18 cellular contexts compared by ENCODE assay signal in genomic region chr3:125359700-125360099, GRCh38. TPM values are rescaled to one million over a fixed set of nuclear protein-coding genes. Genes with fewer than 3 reads are reported as not detected.
A peak's percentile ranks its signal among the peaks of the same experiment; 100 is the strongest.
DNase-seq lines count a peak whose midpoint lies in the region; ATAC-seq and TF ChIP-seq lines count a peak whose summit lies in the region.
"Had no signal": no experiment of that assay in that cellular context is flagged by ENCODE, and none has a peak within 500 bp of the region (broad histone marks: within the 10 kb centered on the region; RNA-seq: fewer than 3 reads in every experiment).

No MANE protein-coding gene starts in this region.

- no peaks in the 10 kb centered on the region for H3K27me3 Mint-ChIP-seq in CD4-positive, alpha-beta T cell

- peak overlapping the region; percentile 65 for H3K4me3 Mint-ChIP-seq in CD4-positive, alpha-beta T cell
- H3K4me3 Mint-ChIP-seq: activated naive CD4-positive, alpha-beta T cell treated with anti-CD3 and anti-CD28 coated beads for 36 hours had no signal

- no peaks in the 10 kb centered on the region for H3K36me3 ChIP-seq in endocrine pancreas (ENCODE audit: control insufficient read depth, insufficient read depth, low read length)
- H3K36me3 ChIP-seq in tibial artery = no peaks in the 10 kb centered on the region
- H3K36me3 ChIP-seq: transverse colon had no signal

- no peak for TF ChIP-seq CTCF in CD4-positive, alpha-beta T cell (IDR thresholded peaks at IDR 0.05)
- TF ChIP-seq CTCF in tibial artery (IDR thresholded peaks at IDR 0.05) = no peak

- H3K4me1 Mint-ChIP-seq in CD4-positive, alpha-beta T cell (ENCODE audit: low read depth) = peaks cover 84% of the 10 kb centered on the region

- no peaks in the 10 kb centered on the region for H3K9me3 ChIP-seq in CD4-positive, alpha-beta T cell (ENCODE audit: control insufficient read depth, low read length)
- H3K9me3 ChIP-seq in endocrine pancreas (ENCODE audit: control insufficient read depth, low read length) (no peaks in the 10 kb centered on the region), tibial artery (no peaks in the 10 kb centered on the region)
- H3K9me3 ChIP-seq: transverse colon had no signal

- CTCF ChIA-PET in CD4-positive, alpha-beta T cell (lab: Charles Lee) = interaction anchor here (1.4 kb wide), 1 partner anchor 10 kb away, joined by 4 read pairs; no protein-coding TSS in a partner anchor

- DNase-seq in DMS 273 (lab: John Stamatoyannopoulos, UW; ENCODE audit: unreplicated experiment) (peak; percentile 39), DMS 273 treated with DMSO at 0.1 percent for 48 hours (lab: John Stamatoyannopoulos, UW) (no peak), NCI-H1694 treated with DMSO at 0.1 percent for 48 hours (lab: John Stamatoyannopoulos, UW) (peak; percentile 32), NCI-H510A treated with DMSO at 0.1 percent for 48 hours (lab: John Stamatoyannopoulos, UW) (no peak), tibial artery (no peak)
- no peak for DNase-seq in CD4-positive, alpha-beta T cell
- DNase-seq in activated effector memory CD4-positive, alpha-beta T cell treated with anti-CD3 and anti-CD28 coated beads, Interleukin-2, amount 50 U/mL, for 16 hours = no peak
- DNase-seq: 8988T; activated naive CD4-positive, alpha-beta T cell treated with anti-CD3 and anti-CD28 coated beads for 36 hours; mesendoderm; NCI-H1048; NCI-H446 treated with DMSO at 0.1 percent for 48 hours; retina; SIG-M5; stimulated activated CD4-positive, alpha-beta T cell treated with anti-CD3 and anti-CD28 coated beads, Interleukin-15, amount 100 ng/mL, for 24 hours; stimulated activated naive CD4-positive, alpha-beta T cell; transverse colon had no signal

- no peaks in the 10 kb centered on the region for H3K9me3 Mint-ChIP-seq in CD4-positive, alpha-beta T cell
- H3K9me3 Mint-ChIP-seq: activated naive CD4-positive, alpha-beta T cell treated with anti-CD3 and anti-CD28 coated beads for 36 hours had no signal

- H3K4me3 ChIP-seq in endocrine pancreas (ENCODE audit: control insufficient read depth, insufficient read depth, low read length) (peak overlapping the region; percentile 32), tibial artery (no peak overlapping the region)
- H3K4me3 ChIP-seq: transverse colon had no signal

- no peaks in the 10 kb centered on the region for H3K27me3 ChIP-seq in CD4-positive, alpha-beta T cell (ENCODE audit: control insufficient read depth, insufficient read depth, low read length)
- no peaks in the 10 kb centered on the region for H3K27me3 ChIP-seq in endocrine pancreas (ENCODE audit: control insufficient read depth, insufficient read depth, low read length)
- no peaks in the 10 kb centered on the region for H3K27me3 ChIP-seq in tibial artery
- H3K27me3 ChIP-seq: transverse colon had no signal

- POLR2A ChIA-PET in CD4-positive, alpha-beta T cell (lab: Charles Lee) = interaction anchor here (1.0 kb wide), 1 partner anchor 10 kb away, joined by 3 read pairs; no protein-coding TSS in a partner anchor

- H3K4me1 ChIP-seq in endocrine pancreas (ENCODE audit: control insufficient read depth, insufficient read depth, low read length) = no peaks in the 10 kb centered on the region
- H3K4me1 ChIP-seq in tibial artery = peaks cover 0 to 36% (median 20%) of the 10 kb centered on the region in 4 donors

- intact Hi-C loops in CD4-positive, alpha-beta T cell (cut with DNase I, micrococcal nuclease) = loop anchor here in 1 of 2 experiments (5.0 kb wide), 1 partner anchor 47 kb away; no protein-coding TSS in a partner anchor
- intact Hi-C loops in tibial artery (cut with DNase I; ENCODE audit: low total_unique reads) = no loop called here

- H3K27ac ChIP-seq in CD4-positive, alpha-beta T cell (ENCODE audit: low read depth, low read length) = peak overlapping the region; percentile 10
- no peak overlapping the region for H3K27ac ChIP-seq in tibial artery
- H3K27ac ChIP-seq: transverse colon had no signal

- no peak for ATAC-seq in CD4-positive, alpha-beta T cell (ENCODE audit: poor library complexity)

- peak overlapping the region; percentile 75 for H3K27ac Mint-ChIP-seq in CD4-positive, alpha-beta T cell

- H3K9ac ChIP-seq in endocrine pancreas (ENCODE audit: control insufficient read depth, insufficient read depth, low read length) = no peak overlapping the region

- peaks cover 5% of the 10 kb centered on the region for H3K36me3 Mint-ChIP-seq in CD4-positive, alpha-beta T cell (ENCODE audit: low read depth)

RNA-seq across cellular contexts. Expression of gene ZNF148, which starts 15.4 kb away (rescaled TPM):
- 10 to 100 TPM; 30.9 to 34.0 TPM for total RNA-seq in CD4-positive, alpha-beta T cell

Comparison
In these comparisons a context has a peak if more than half of its experiments do, and no peak if none do; other contexts are left out.
1. DNase-seq: peak in DMS 273 (single experiment) and NCI-H1694 treated with DMSO at 0.1 percent for 48 hours (single experiment); none in DMS 273 treated with DMSO at 0.1 percent for 48 hours (single experiment), CD4-positive, alpha-beta T cell (0 of 10), NCI-H510A treated with DMSO at 0.1 percent for 48 hours (single experiment), activated effector memory CD4-positive, alpha-beta T cell treated with anti-CD3 and anti-CD28 coated beads, Interleukin-2, amount 50 U/mL, for 16 hours (single experiment) and tibial artery (0 of 2).